Comparison of ENCODE assay signal across 23 cellular contexts in genomic region chr17:78433780-78434335, GRCh38. TPM values are rescaled to one million over a fixed set of nuclear protein-coding genes. Genes with fewer than 3 reads are reported as not detected.
DNase-seq lines count a peak whose midpoint lies in the region; ATAC-seq and TF ChIP-seq lines count a peak whose summit lies in the region.
"Had no signal": no experiment of that assay in that cellular context is flagged by ENCODE, and none has a peak within 500 bp of the region (broad histone marks: within the 10 kb centered on the region; RNA-seq: fewer than 3 reads in every experiment).

No MANE protein-coding gene starts in this region.

- H3K4me1 Mint-ChIP-seq in H9 (peaks cover 17 to 30% of the 10 kb centered on the region in 2 experiments), WTC11 (peaks cover 34% of the 10 kb centered on the region)

- no peak overlapping the region for H3K18ac ChIP-seq in H9 (ENCODE audit: insufficient read length, low read depth, low read length)
- H3K18ac ChIP-seq in neuronal stem cell (ENCODE audit: low read length): peak overlapping the region; percentile 60

- H3K79me2 ChIP-seq in DND-41 (ENCODE audit: insufficient read depth, low read length): no peaks in the 10 kb centered on the region
- H3K79me2 ChIP-seq in H9 (ENCODE audit: insufficient read depth, low read length): no peaks in the 10 kb centered on the region

- no peak overlapping the region for H3K56ac ChIP-seq in H9 (ENCODE audit: insufficient read length, low read depth, low read length)

- H3K14ac ChIP-seq in H9 (ENCODE audit: insufficient read depth, low read length) (0 out of 2 replicates have a peak overlapping the region, but pooled peaks have one; percentile 4), neuronal stem cell (ENCODE audit: low read length) (peak overlapping the region; percentile 39)

- H4K91ac ChIP-seq in H9 (ENCODE audit: insufficient read length, low read depth, low read length) (no peak overlapping the region), neuronal stem cell (ENCODE audit: low read depth, low read length, poor library complexity) (no peak overlapping the region)

- H3K4me2 ChIP-seq in DND-41 (ENCODE audit: insufficient read depth, low read length): no peak overlapping the region
- H3K4me2 ChIP-seq in H9 (ENCODE audit: insufficient read depth, insufficient read length, low read length): no peak overlapping the region
- H3K4me2 ChIP-seq in neuronal stem cell (ENCODE audit: insufficient read depth, low read length, poor library complexity, severe bottlenecking): no peak overlapping the region
- H3K4me2 ChIP-seq: A549 had no signal

- peaks cover 8% of the 10 kb centered on the region in 2 experiments; a peak in 4 of 5 replicates for H3K9me3 Mint-ChIP-seq in H9
- H3K9me3 Mint-ChIP-seq in WTC11: peaks cover 6% of the 10 kb centered on the region; the same call in 1 of the 2 replicates
- H3K9me3 Mint-ChIP-seq: CD4-positive, alpha-beta memory T cell had no signal

- H2BK120ac ChIP-seq in H9 (ENCODE audit: low read depth, low read length, poor library complexity, severe bottlenecking) (no peak overlapping the region), neuronal stem cell (ENCODE audit: low read depth, low read length) (no peak overlapping the region)

- H4K8ac ChIP-seq in H9 (replicated peaks; ENCODE audit: insufficient read length, low read depth, low read length): no peak overlapping the region
- no peak overlapping the region for H4K8ac ChIP-seq in neuronal stem cell (ENCODE audit: low read depth, low read length)

- H3K9me3 ChIP-seq in DND-41 (ENCODE audit: insufficient read depth, low read length, severe bottlenecking) (no peaks in the 10 kb centered on the region), H9 (ENCODE audit: control insufficient read depth, low read depth, low read length) (no peaks in the 10 kb centered on the region), neuronal stem cell (replicated peaks in 1 of 2; ENCODE audit: control insufficient read depth in 2 of 2, insufficient read depth in 1 of 2, low read depth in 1 of 2, low read length in 2 of 2) (no peaks in the 10 kb centered on the region), SJCRH30 (replicated peaks) (no peaks in the 10 kb centered on the region)
- H3K9me3 ChIP-seq: A549, Caco-2 had no signal

- H2BK5ac ChIP-seq in H9 (ENCODE audit: insufficient read length, low read length) (no peak overlapping the region), neuronal stem cell (ENCODE audit: low read length) (no peak overlapping the region)

- DNase-seq in DND-41 (no peak), H9 (no peak), WTC11 (ENCODE audit: low spot score) (no peak), neuronal stem cell (ENCODE audit: low spot score) (no peak), GM10248 (ENCODE audit: extremely low spot score) (no peak), activated gamma-delta T cell (lab: John Stamatoyannopoulos, UW) (no peak), SJCRH30 (no peak)
- DNase-seq: C1 segment of cervical spinal cord; Caco-2; CD4-positive, alpha-beta memory T cell; EL; GDM1; Karpas-422; NCI-H1092; NCI-H1417 treated with DMSO at 0.1 percent for 48 hours; NCI-H187; NCI-H2081 treated with DMSO at 0.1 percent for 48 hours; NCI-H2171; NCI-H345; NCI-H510A treated with DMSO at 0.1 percent for 48 hours; Right ventricle myocardium superior; RPMI8226 had no signal

- H3K27ac ChIP-seq in DND-41 (ENCODE audit: low read length): no peak overlapping the region
- no peak overlapping the region for H3K27ac ChIP-seq in H9 (ENCODE audit: insufficient read length, low read depth, low read length)
- H3K27ac ChIP-seq in neuronal stem cell (replicated peaks; ENCODE audit: low read length): no peak overlapping the region
- no peak overlapping the region for H3K27ac ChIP-seq in SJCRH30

- peak overlapping the region in 1 of 3 experiments; percentile 50; a peak in 1 of 7 replicates for H3K27ac Mint-ChIP-seq in H9
- H3K27ac Mint-ChIP-seq in WTC11: peak overlapping the region; percentile 69; the same call in 1 of the 2 replicates
- H3K27ac Mint-ChIP-seq: CD4-positive, alpha-beta memory T cell had no signal

- H3K36me3 ChIP-seq in DND-41 (ENCODE audit: insufficient read depth, low read length): peaks cover 10% of the 10 kb centered on the region
- H3K36me3 ChIP-seq in neuronal stem cell (replicated peaks in 1 of 2; ENCODE audit: control insufficient read depth in 2 of 2, insufficient read depth in 2 of 2, low read length in 2 of 2): peaks cover 6 to 10% of the 10 kb centered on the region in 2 donors
- no peaks in the 10 kb centered on the region; the same call in 1 of the 2 replicates for H3K36me3 ChIP-seq in SJCRH30

- H2AFZ ChIP-seq in DND-41 (ENCODE audit: low read depth, low read length): no peak overlapping the region
- no peak overlapping the region for H2AFZ ChIP-seq in H9 (ENCODE audit: low read length)
- H2AFZ ChIP-seq in neuronal stem cell (ENCODE audit: low read length): no peak overlapping the region

- no peak overlapping the region for H2BK20ac ChIP-seq in H9 (ENCODE audit: low read depth, low read length, poor library complexity, severe bottlenecking)

- H2BK15ac ChIP-seq in H9 (ENCODE audit: low read depth, low read length): no peak overlapping the region
- no peak overlapping the region for H2BK15ac ChIP-seq in neuronal stem cell (ENCODE audit: low read length)

- H3K4me3 Mint-ChIP-seq in H9 (no peak overlapping the region), WTC11 (no peak overlapping the region)
- H3K4me3 Mint-ChIP-seq: CD4-positive, alpha-beta memory T cell had no signal

- POLR2A ChIA-PET in WTC11 (lab: Charles Lee) (no interaction called here), GM10248 (lab: Yijun Ruan, JAX) (no interaction called here)

- no peak overlapping the region for H3K9ac ChIP-seq in DND-41 (ENCODE audit: low read depth, low read length)
- no peak overlapping the region for H3K9ac ChIP-seq in H9 (ENCODE audit: extremely low read depth, insufficient read length, low read length)
- no peak overlapping the region for H3K9ac ChIP-seq in neuronal stem cell (ENCODE audit: low read depth, low read length, poor library complexity)

- no peaks in the 10 kb centered on the region for H3K27me3 ChIP-seq in DND-41 (ENCODE audit: insufficient read depth, low read length, poor library complexity)
- no peaks in the 10 kb centered on the region for H3K27me3 ChIP-seq in H9 (ENCODE audit: insufficient read depth, low read length)
- no peaks in the 10 kb centered on the region for H3K27me3 ChIP-seq in neuronal stem cell (ENCODE audit: control insufficient read depth in 3 of 3, insufficient read depth in 3 of 3, low read depth in 1 of 3, low read length in 3 of 3)
- H3K27me3 ChIP-seq in SJCRH30: no peaks in the 10 kb centered on the region

- H3K79me1 ChIP-seq in H9 (ENCODE audit: insufficient read depth, low read depth, low read length, poor library complexity, severe bottlenecking) (no peaks in the 10 kb centered on the region), neuronal stem cell (ENCODE audit: low read depth, low read length) (no peaks in the 10 kb centered on the region)

- no CpG with 5 or more reads among the region's 13 CpGs for WGBS in H9 (ENCODE audit: extremely low coverage, insufficient read length, low lambda C conversion rate)
- WGBS in neuronal stem cell (ENCODE audit: extremely low coverage in 2 of 2, insufficient read length in 2 of 2, insufficient replicate concordance in 1 of 2), 2 donors: no CpG with 5 or more reads among the region's 13 CpGs

- H3K4ac ChIP-seq in H9 (ENCODE audit: low read depth, low read length) (no peak overlapping the region), neuronal stem cell (ENCODE audit: low read length) (no peak overlapping the region)

- H3K23me2 ChIP-seq in H9 (ENCODE audit: insufficient read length, low read depth, low read length, poor library complexity, severe bottlenecking): no peaks in the 10 kb centered on the region

- H2AK5ac ChIP-seq in H9 (ENCODE audit: insufficient read length, low read length) (no peak overlapping the region), neuronal stem cell (ENCODE audit: low read depth, low read length) (no peak overlapping the region)

- H4K5ac ChIP-seq in H9 (ENCODE audit: insufficient read length, low read depth, low read length): no peak overlapping the region

- H3K36me3 Mint-ChIP-seq in H9 (ENCODE audit: insufficient read depth in 1 of 3, low read depth in 3 of 3) (peaks cover 5 to 13% (median 7%) of the 10 kb centered on the region in 3 experiments; a peak in 6 of 7 replicates), WTC11 (peaks cover 7% of the 10 kb centered on the region; the same call in 1 of the 2 replicates)

- H3K4me1 ChIP-seq in DND-41 (ENCODE audit: insufficient read depth, low read length) (no peaks in the 10 kb centered on the region), H9 (ENCODE audit: insufficient read depth, low read length) (no peaks in the 10 kb centered on the region; the same call in none of the 2 replicates), neuronal stem cell (ENCODE audit: control insufficient read depth in 2 of 2, insufficient read depth in 1 of 2, low read depth in 1 of 2, low read length in 2 of 2) (peaks cover 5 to 14% of the 10 kb centered on the region in 2 donors), SJCRH30 (peaks cover 13% of the 10 kb centered on the region)
- H3K4me1 ChIP-seq: A549, Caco-2 had no signal

- CTCF ChIA-PET in WTC11 (lab: Charles Lee): no interaction called here
- CTCF ChIA-PET in GM10248 (lab: Yijun Ruan, JAX): interaction anchor here (1.0 to 1.3 kb wide), 2 partner anchors 11 to 26 kb away, joined by 3 to 4 read pairs; no protein-coding TSS in a partner anchor

- no peaks in the 10 kb centered on the region; the same call in 1 of the 2 replicates for H4K20me1 ChIP-seq in DND-41 (ENCODE audit: insufficient read depth, low read length)
- no peaks in the 10 kb centered on the region for H4K20me1 ChIP-seq in H9 (ENCODE audit: control insufficient read depth, insufficient read depth, insufficient read length)

- TF ChIP-seq CTCF in DND-41 (IDR thresholded peaks at IDR 0.05; ENCODE audit: borderline replicate concordance, extremely low read depth, low read length, poor library complexity, severe bottlenecking) (no peak), H9 (conservative IDR thresholded peaks at IDR 0.05) (no peak), WTC11 (IDR thresholded peaks at IDR 0.05) (no peak), GM10248 (IDR thresholded peaks at IDR 0.05; ENCODE audit: control extremely low read depth, extremely low read depth, low read depth, missing control alignments) (no peak)

- H3T11ph ChIP-seq in H9 (ENCODE audit: low read length): no peak overlapping the region

- H2BK12ac ChIP-seq in H9 (ENCODE audit: insufficient read length, low read depth, low read length) (no peak overlapping the region), neuronal stem cell (ENCODE audit: low read length) (no peak overlapping the region)

- ATAC-seq in DND-41 (ENCODE audit: insufficient read depth, low read depth): 0 out of 3 replicates have a peak, but pooled peaks have one; percentile 5
- no peak for ATAC-seq in WTC11

- peaks cover 7% of the 10 kb centered on the region for H3K27me3 Mint-ChIP-seq in H9 (ENCODE audit: low read depth)
- H3K27me3 Mint-ChIP-seq in WTC11 (ENCODE audit: low read depth): no peaks in the 10 kb centered on the region
- H3K27me3 Mint-ChIP-seq: CD4-positive, alpha-beta memory T cell had no signal

- H3K23ac ChIP-seq in H9 (ENCODE audit: insufficient read length, low read depth, low read length) (no peak overlapping the region), neuronal stem cell (ENCODE audit: low read depth, low read length, poor library complexity) (peak overlapping the region; percentile 52)

- H3K4me3 ChIP-seq in DND-41 (ENCODE audit: low read depth in 1 of 2, low read length in 2 of 2) (no peak overlapping the region), neuronal stem cell (ENCODE audit: low read length in 2 of 2) (no peak overlapping the region), SJCRH30 (no peak overlapping the region)
- H3K4me3 ChIP-seq: A549 had no signal

RNA-seq across cellular contexts. Expression of gene PGS1, which starts 55.4 kb away (rescaled TPM):
- 41.8 and 45.7 TPM in 2 replicates for total RNA-seq in H9 (2021)
- total RNA-seq in WTC11 (2021): 45.4 to 51.4 TPM (median 47.0 TPM) in 3 replicates
- 28.6 TPM for polyA plus RNA-seq in neuronal stem cell (2013, experiment 1 of 2)
- polyA plus RNA-seq in neuronal stem cell (2013, experiment 2 of 2): 27.5 TPM
- total RNA-seq in SJCRH30 (2014; rRNA removed; shearing (Covaris generic)): 59.8 and 66.2 TPM in 2 replicates
